In the genomic region with DNA sequence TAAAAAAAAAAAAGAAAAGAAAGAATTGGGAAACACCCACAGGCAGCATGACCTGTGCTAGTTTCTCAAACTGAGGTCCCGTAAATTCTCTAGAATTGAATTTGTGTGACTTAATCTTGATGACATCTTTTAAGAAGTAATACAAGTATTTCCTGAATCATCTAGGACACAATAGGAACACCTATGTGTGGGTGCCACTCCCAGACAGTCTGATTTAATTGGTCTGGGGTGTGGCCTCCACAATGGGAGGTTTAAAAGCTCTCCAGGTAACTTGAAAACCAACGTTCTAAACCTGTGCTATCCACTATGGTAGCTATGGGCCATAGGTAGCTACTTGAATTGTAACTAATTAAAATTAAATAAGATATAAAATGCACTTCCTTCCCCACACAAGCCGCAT, we compare ENCODE assay signal across 23 cellular contexts. TPM values are rescaled to one million over a fixed set of nuclear protein-coding genes. Genes with fewer than 3 reads are reported as not detected.
DNase-seq lines count a peak whose midpoint lies in the region; ATAC-seq and TF ChIP-seq lines count a peak whose summit lies in the region.
"Had no signal": no experiment of that assay in that cellular context is flagged by ENCODE, and none has a peak within 500 bp of the region (broad histone marks: within the 10 kb centered on the region; RNA-seq: fewer than 3 reads in every experiment).

No MANE protein-coding gene starts in this region.

- TF ChIP-seq CTCF in RWPE2 (IDR thresholded peaks at IDR 0.05; ENCODE audit: poor library complexity, severe bottlenecking) (no peak), mucosa of descending colon (IDR thresholded peaks at IDR 0.05) (no peak), GM10248 (IDR thresholded peaks at IDR 0.05; ENCODE audit: control extremely low read depth, extremely low read depth, low read depth, missing control alignments) (no peak)

- H3K4me3 ChIP-seq in RWPE2 (ENCODE audit: severe bottlenecking) (no peak overlapping the region), esophagus (ENCODE audit: low read depth in 1 of 2, low read length in 2 of 2) (no peak overlapping the region), mucosa of descending colon (no peak overlapping the region)
- H3K4me3 ChIP-seq: GM23338, HAP-1, SJCRH30 had no signal

- 68 to 69% methylated on average over 3 of the region's 3 CpGs for WGBS in esophagus, 2 donors

- H3K36me3 ChIP-seq in RWPE2 (ENCODE audit: low read depth) (no peaks in the 10 kb centered on the region), esophagus (ENCODE audit: control insufficient read depth in 2 of 2, insufficient read depth in 2 of 2, low read length in 1 of 2) (no peaks in the 10 kb centered on the region), mucosa of descending colon (ENCODE audit: low read depth) (no peaks in the 10 kb centered on the region)
- H3K36me3 ChIP-seq: HAP-1, SJCRH30 had no signal

- H3K9me3 ChIP-seq in RWPE2 (ENCODE audit: severe bottlenecking) (no peaks in the 10 kb centered on the region), esophagus (ENCODE audit: control insufficient read depth in 2 of 2, insufficient read depth in 1 of 2, low read depth in 1 of 2, low read length in 1 of 2) (no peaks in the 10 kb centered on the region), mucosa of descending colon (no peaks in the 10 kb centered on the region)
- H3K9me3 ChIP-seq: HAP-1, SJCRH30 had no signal

- ATAC-seq in RWPE2 (ENCODE audit: low read depth) = peak; percentile 67
- peak; percentile 90 for ATAC-seq in mucosa of descending colon
- no peak for ATAC-seq in GM19467 (IDR thresholded peaks at IDR 0.05; ENCODE audit: unreplicated experiment)
- ATAC-seq: Panc1, SK-N-SH treated with all-trans-retinoic acid at 6 μM for 48 hours had no signal

- H3K27me3 ChIP-seq in RWPE2 (ENCODE audit: insufficient read depth, poor library complexity, severe bottlenecking) (no peaks in the 10 kb centered on the region), esophagus (ENCODE audit: control insufficient read depth in 1 of 2, insufficient read depth in 2 of 2, low read length in 2 of 2) (no peaks in the 10 kb centered on the region)

- POLR2A ChIA-PET in GM10248 (lab: Yijun Ruan, JAX) = no interaction called here

- H3K4me1 ChIP-seq in RWPE2 (ENCODE audit: insufficient read depth, poor library complexity, severe bottlenecking) (no peaks in the 10 kb centered on the region), esophagus (ENCODE audit: control insufficient read depth in 2 of 2, insufficient read depth in 2 of 2, low read length in 1 of 2) (peaks cover 0 to 4% of the 10 kb centered on the region in 2 donors), mucosa of descending colon (ENCODE audit: low read depth) (no peaks in the 10 kb centered on the region)
- H3K4me1 ChIP-seq: HAP-1, SJCRH30 had no signal

- peak; percentile 12 for DNase-seq in NCI-H748 (lab: John Stamatoyannopoulos, UW; ENCODE audit: unreplicated experiment)
- DNase-seq in NCI-H748 treated with DMSO at 0.1 percent for 48 hours (lab: John Stamatoyannopoulos, UW) = no peak
- DNase-seq in RWPE2 (ENCODE audit: low spot score) = no peak
- peak in 1 of 3 donors; percentile 39 for DNase-seq in mucosa of descending colon
- DNase-seq in GM10248 (ENCODE audit: extremely low spot score) = no peak
- no peak for DNase-seq in anterior cingulate cortex (lab: John Stamatoyannopoulos, UW)
- DNase-seq: 8988T, ACHN, DMS153, DND-41, NCI-H1092 treated with DMSO at 0.1 percent for 48 hours, NCI-H1436, NCI-H187, NCI-H2081 treated with DMSO at 0.1 percent for 48 hours, NCI-H524, SJCRH30 had no signal

- intact Hi-C loops in mucosa of descending colon (cut with DNase I, micrococcal nuclease) = no loop called here

- CTCF ChIA-PET in GM10248 (lab: Yijun Ruan, JAX) = interaction anchor here (1.0 to 1.5 kb wide), 3 partner anchors 16 to 279 kb away, joined by 3 read pairs; no protein-coding TSS in a partner anchor

- no peak overlapping the region for H3K27ac ChIP-seq in RWPE2 (ENCODE audit: poor library complexity, severe bottlenecking)
- H3K27ac ChIP-seq in esophagus (ENCODE audit: low read depth in 2 of 2, low read length in 1 of 2) = peak overlapping the region; percentile 23 to 69
- H3K27ac ChIP-seq: SJCRH30 had no signal

RNA-seq across cellular contexts. Expression of a gene that starts 28.1 kb away (rescaled TPM):
- under 1 TPM; 0.59 to 0.66 TPM for polyA plus RNA-seq in esophagus
- 1 to 10 TPM; 1.1 to 1.5 (median 1.3) TPM for total RNA-seq in mucosa of descending colon
- polyA plus RNA-seq: BJ had no signal

RNA-seq across cellular contexts. Expression of a gene that starts 35.3 kb away (rescaled TPM):
- polyA plus RNA-seq in esophagus = 1 to 10 TPM in 1 of 2 donors, under 1 TPM in 1; 0.96 to 1.0 TPM
- 10 to 100 TPM in 1 of 3 donors, 1 to 10 TPM in 2; 1.8 to 12.0 (median 3.6) TPM for total RNA-seq in mucosa of descending colon
- total RNA-seq: GM23338 had no signal
- polyA plus RNA-seq: BJ, GM23338 had no signal
